Comparison of ENCODE assay signal across 20 cellular contexts in the genomic region with DNA sequence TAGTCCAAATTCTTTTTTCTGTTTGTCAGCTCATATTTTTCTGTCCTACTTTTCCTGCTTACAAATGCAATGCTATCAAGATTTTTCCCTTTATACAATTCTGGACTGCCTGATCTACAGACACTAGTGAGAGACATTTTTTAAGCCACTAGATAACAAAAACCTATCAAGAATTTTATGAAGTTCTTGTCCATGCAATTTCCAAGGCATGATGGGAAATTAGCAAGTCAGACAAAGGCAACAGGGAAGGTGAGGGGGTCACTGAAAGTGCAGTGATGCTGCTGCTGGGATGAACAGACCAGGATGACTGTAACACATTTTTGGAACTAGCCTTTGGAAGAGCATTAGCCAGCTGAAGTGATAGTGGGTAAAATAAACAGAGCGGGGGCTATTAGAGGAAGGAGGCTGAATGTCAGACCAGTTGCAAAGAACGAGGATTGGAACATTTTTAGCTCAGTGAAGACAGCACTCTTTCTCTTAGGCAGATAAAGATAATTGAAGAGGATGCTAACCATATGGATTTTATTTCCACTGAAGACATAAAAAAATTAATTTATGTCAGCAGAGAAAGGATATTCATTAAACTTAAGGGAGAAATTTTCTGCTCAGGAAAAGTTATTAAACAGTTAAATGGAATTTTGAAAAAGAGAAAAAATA. TPM values are rescaled to one million over a fixed set of nuclear protein-coding genes. Genes with fewer than 3 reads are reported as not detected.
A peak's percentile ranks its signal among the peaks of the same experiment; 100 is the strongest.
DNase-seq lines count a peak whose midpoint lies in the region; ATAC-seq, FAIRE-seq and TF ChIP-seq lines count a peak whose summit lies in the region.
"Had no signal": no experiment of that assay in that cellular context is flagged by ENCODE, and none has a peak within 500 bp of the region (broad histone marks: within the 10 kb centered on the region; RNA-seq: fewer than 3 reads in every experiment).

No MANE protein-coding gene starts in this region.

- H3K36me3 ChIP-seq in astrocyte (ENCODE audit: insufficient read depth, low read length) (no peaks in the 10 kb centered on the region), parathyroid adenoma (ENCODE audit: control insufficient read depth, insufficient read depth, low read length) (no peaks in the 10 kb centered on the region)
- H3K36me3 ChIP-seq: esophagus muscularis mucosa, vagina had no signal

- H3K27ac ChIP-seq in astrocyte (ENCODE audit: low read depth, low read length) (no peak overlapping the region), parathyroid adenoma (peak overlapping the region; percentile 71)
- H3K27ac ChIP-seq: A549, C4-2B, esophagus muscularis mucosa, HL-60, vagina had no signal

- H3K36me3 Mint-ChIP-seq in astrocyte (ENCODE audit: low read depth, unreplicated experiment) = no peaks in the 10 kb centered on the region

- DNase-seq in NCI-H1417 (lab: John Stamatoyannopoulos, UW) (peak; percentile 47 to 77 (median 60)), NCI-H1417 treated with DMSO at 0.1 percent for 48 hours (lab: John Stamatoyannopoulos, UW) (no peak), NCI-H446 treated with DMSO at 0.1 percent for 48 hours (lab: John Stamatoyannopoulos, UW) (peak; percentile 53), astrocyte (ENCODE audit: low read depth) (peak; percentile 0), glomerular visceral epithelial cell (ENCODE audit: extremely low spot score) (no peak)
- no peak for DNase-seq in activated T-cell treated with anti-CD3 and anti-CD28 coated beads, Interleukin-2, amount 50 U/mL, for 1 hour
- DNase-seq: activated CD4-positive, alpha-beta T cell treated with anti-CD3 and anti-CD28 coated beads, Interleukin-2, amount 10 ng/mL, durations not matched to agents 7 days and 5 days; islet precursor cell; NCI-H187 treated with DMSO at 0.1 percent for 48 hours; right cardiac atrium; stimulated activated naive CD8-positive, alpha-beta T cell treated with anti-CD3 and anti-CD28 coated beads, Interleukin-15, amount 100 ng/mL, for 72 hours had no signal

- H3K4me1 ChIP-seq in astrocyte (ENCODE audit: insufficient read depth, low read length) (no peaks in the 10 kb centered on the region), parathyroid adenoma (peaks cover 18% of the 10 kb centered on the region)
- H3K4me1 ChIP-seq: A549, vagina had no signal

- peaks cover 3% of the 10 kb centered on the region for H3K9me3 Mint-ChIP-seq in astrocyte (ENCODE audit: unreplicated experiment)

- H3K4me3 Mint-ChIP-seq in astrocyte (ENCODE audit: unreplicated experiment) = no peak overlapping the region
- H3K4me3 Mint-ChIP-seq: activated CD4-positive, alpha-beta T cell treated with anti-CD3 and anti-CD28 coated beads, Interleukin-2, amount 10 ng/mL, durations not matched to agents 7 days and 5 days; stimulated activated naive CD8-positive, alpha-beta T cell treated with anti-CD3 and anti-CD28 coated beads, Interleukin-15, amount 100 ng/mL, for 72 hours had no signal

- no peak overlapping the region for H3K4me3 ChIP-seq in astrocyte (ENCODE audit: insufficient read depth, low read depth, low read length)
- no peak overlapping the region for H3K4me3 ChIP-seq in parathyroid adenoma (ENCODE audit: low read depth, low read length)
- H3K4me3 ChIP-seq: A549, esophagus muscularis mucosa, vagina had no signal

- H2AFZ ChIP-seq in astrocyte (ENCODE audit: low read depth, low read length) (no peak overlapping the region), parathyroid adenoma (peak overlapping the region; percentile 26)

- H3K4me2 ChIP-seq in astrocyte (ENCODE audit: low read length) = no peak overlapping the region
- H3K4me2 ChIP-seq in parathyroid adenoma (ENCODE audit: low read length) = no peak overlapping the region
- H3K4me2 ChIP-seq: A549 had no signal

- H3K27me3 ChIP-seq in astrocyte (ENCODE audit: insufficient read depth, low read length) (no peaks in the 10 kb centered on the region), parathyroid adenoma (ENCODE audit: control insufficient read depth, insufficient read depth, low read length) (no peaks in the 10 kb centered on the region)
- H3K27me3 ChIP-seq: esophagus muscularis mucosa, vagina had no signal

- no peaks in the 10 kb centered on the region for H3K27me3 Mint-ChIP-seq in astrocyte (ENCODE audit: low read depth, unreplicated experiment)
- H3K27me3 Mint-ChIP-seq: activated CD4-positive, alpha-beta T cell treated with anti-CD3 and anti-CD28 coated beads, Interleukin-2, amount 10 ng/mL, durations not matched to agents 7 days and 5 days; stimulated activated naive CD8-positive, alpha-beta T cell treated with anti-CD3 and anti-CD28 coated beads, Interleukin-15, amount 100 ng/mL, for 72 hours had no signal

- H4K20me1 ChIP-seq in astrocyte (ENCODE audit: insufficient read depth, low read length) = no peaks in the 10 kb centered on the region

- H3K79me2 ChIP-seq in astrocyte (ENCODE audit: insufficient read depth, low read length) = no peaks in the 10 kb centered on the region
- H3K79me2 ChIP-seq in parathyroid adenoma = no peaks in the 10 kb centered on the region

- H3K9me3 ChIP-seq in astrocyte (ENCODE audit: insufficient read depth, low read depth, low read length) (no peaks in the 10 kb centered on the region), parathyroid adenoma (ENCODE audit: control insufficient read depth, low read length) (no peaks in the 10 kb centered on the region)
- H3K9me3 ChIP-seq: esophagus muscularis mucosa, vagina had no signal

- H3K4me1 Mint-ChIP-seq in astrocyte (ENCODE audit: low read depth, unreplicated experiment) = peaks cover 8% of the 10 kb centered on the region
- H3K4me1 Mint-ChIP-seq: activated CD4-positive, alpha-beta T cell treated with anti-CD3 and anti-CD28 coated beads, Interleukin-2, amount 10 ng/mL, durations not matched to agents 7 days and 5 days; stimulated activated naive CD8-positive, alpha-beta T cell treated with anti-CD3 and anti-CD28 coated beads, Interleukin-15, amount 100 ng/mL, for 72 hours had no signal

- no peak for FAIRE-seq in astrocyte (lab: Jason Lieb, UNC)
- FAIRE-seq: A549, bronchial epithelial cell had no signal

- no peak overlapping the region for H3K27ac Mint-ChIP-seq in astrocyte (ENCODE audit: unreplicated experiment)
- H3K27ac Mint-ChIP-seq: activated CD4-positive, alpha-beta T cell treated with anti-CD3 and anti-CD28 coated beads, Interleukin-2, amount 10 ng/mL, durations not matched to agents 7 days and 5 days; activated naive CD4-positive, alpha-beta T cell treated with anti-CD3 and anti-CD28 coated beads, Interleukin-2, amount 50 U/mL, for 72 hours; stimulated activated naive CD8-positive, alpha-beta T cell treated with anti-CD3 and anti-CD28 coated beads, Interleukin-15, amount 100 ng/mL, for 72 hours had no signal

- no peak for ATAC-seq in GM21825 (IDR thresholded peaks at IDR 0.05; ENCODE audit: unreplicated experiment)
- ATAC-seq: A549; activated naive CD4-positive, alpha-beta T cell treated with anti-CD3 and anti-CD28 coated beads, Interleukin-2, amount 50 U/mL, for 72 hours; stimulated activated naive CD8-positive, alpha-beta T cell treated with anti-CD3 and anti-CD28 coated beads, Interleukin-15, amount 100 ng/mL, for 72 hours had no signal

- TF ChIP-seq CTCF in astrocyte (IDR thresholded peaks at IDR 0.05; ENCODE audit: insufficient read depth, low read depth, low read length) (no peak), parathyroid adenoma (IDR thresholded peaks at IDR 0.05) (no peak)

- H3K9ac ChIP-seq in astrocyte (ENCODE audit: low read length) (no peak overlapping the region), parathyroid adenoma (no peak overlapping the region)

RNA-seq across cellular contexts. Expression of gene NRXN1, which starts 17.9 kb away (rescaled TPM):
- 0.73 TPM in 1 of 2 replicates, not detected in the other for total RNA-seq in astrocyte
- total RNA-seq: activated CD4-positive, alpha-beta T cell treated with anti-CD3 and anti-CD28 coated beads, Interleukin-2, amount 10 ng/mL, durations not matched to agents 7 days and 5 days; activated naive CD4-positive, alpha-beta T cell treated with anti-CD3 and anti-CD28 coated beads, Interleukin-2, amount 50 U/mL, for 72 hours had no signal

Comparison
In these comparisons a context has a peak if more than half of its experiments do, and no peak if none do; other contexts are left out.
1. DNase-seq: peak in NCI-H1417 (3 of 3), NCI-H446 treated with DMSO at 0.1 percent for 48 hours (single experiment) and astrocyte (single experiment); none in NCI-H1417 treated with DMSO at 0.1 percent for 48 hours (single experiment), activated T-cell treated with anti-CD3 and anti-CD28 coated beads, Interleukin-2, amount 50 U/mL, for 1 hour (single experiment) and glomerular visceral epithelial cell (single experiment).